2 cellular contexts compared by ENCODE assay signal in the genomic region with DNA sequence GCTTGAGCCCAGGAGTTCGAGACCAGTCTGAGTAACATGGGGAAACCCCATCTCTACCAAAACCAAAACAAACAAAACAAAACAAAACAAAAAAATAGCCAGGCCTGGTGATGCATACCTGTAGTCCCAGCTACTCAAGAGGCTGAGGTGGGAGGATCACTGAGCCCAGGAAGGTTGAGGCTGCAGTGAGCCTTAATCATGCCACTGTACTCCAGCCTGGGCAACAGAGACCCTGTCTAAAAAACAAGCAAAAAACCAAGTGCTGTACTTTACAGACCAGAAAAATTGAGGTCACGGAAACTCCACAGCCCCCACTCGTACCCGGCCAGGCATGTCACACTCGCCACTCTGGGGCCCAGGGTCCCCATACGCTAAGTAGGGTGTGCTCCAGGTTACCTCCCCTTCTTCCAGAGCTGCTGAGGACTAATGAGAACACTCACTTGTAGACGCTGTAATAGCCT.
TF ChIP-seq lines count a peak whose summit lies in the region.

No MANE protein-coding gene starts in this region.

TF ChIP-seq in HEK293, 187 proteins besides CTCF, POLR2A, EP300 and RAD21 (continued from another document):
- TF ChIP-seq, protein P1, sequence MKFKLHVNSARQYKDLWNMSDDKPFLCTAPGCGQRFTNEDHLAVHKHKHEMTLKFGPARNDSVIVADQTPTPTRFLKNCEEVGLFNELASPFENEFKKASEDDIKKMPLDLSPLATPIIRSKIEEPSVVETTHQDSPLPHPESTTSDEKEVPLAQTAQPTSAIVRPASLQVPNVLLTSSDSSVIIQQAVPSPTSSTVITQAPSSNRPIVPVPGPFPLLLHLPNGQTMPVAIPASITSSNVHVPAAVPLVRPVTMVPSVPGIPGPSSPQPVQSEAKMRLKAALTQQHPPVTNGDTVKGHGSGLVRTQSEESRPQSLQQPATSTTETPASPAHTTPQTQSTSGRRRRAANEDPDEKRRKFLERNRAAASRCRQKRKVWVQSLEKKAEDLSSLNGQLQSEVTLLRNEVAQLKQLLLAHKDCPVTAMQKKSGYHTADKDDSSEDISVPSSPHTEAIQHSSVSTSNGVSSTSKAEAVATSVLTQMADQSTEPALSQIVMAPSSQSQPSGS (tag by site-specific recombination; IDR thresholded peaks at IDR 0.05; ENCODE audit: low read depth): no peak
- TF ChIP-seq, protein P2, sequence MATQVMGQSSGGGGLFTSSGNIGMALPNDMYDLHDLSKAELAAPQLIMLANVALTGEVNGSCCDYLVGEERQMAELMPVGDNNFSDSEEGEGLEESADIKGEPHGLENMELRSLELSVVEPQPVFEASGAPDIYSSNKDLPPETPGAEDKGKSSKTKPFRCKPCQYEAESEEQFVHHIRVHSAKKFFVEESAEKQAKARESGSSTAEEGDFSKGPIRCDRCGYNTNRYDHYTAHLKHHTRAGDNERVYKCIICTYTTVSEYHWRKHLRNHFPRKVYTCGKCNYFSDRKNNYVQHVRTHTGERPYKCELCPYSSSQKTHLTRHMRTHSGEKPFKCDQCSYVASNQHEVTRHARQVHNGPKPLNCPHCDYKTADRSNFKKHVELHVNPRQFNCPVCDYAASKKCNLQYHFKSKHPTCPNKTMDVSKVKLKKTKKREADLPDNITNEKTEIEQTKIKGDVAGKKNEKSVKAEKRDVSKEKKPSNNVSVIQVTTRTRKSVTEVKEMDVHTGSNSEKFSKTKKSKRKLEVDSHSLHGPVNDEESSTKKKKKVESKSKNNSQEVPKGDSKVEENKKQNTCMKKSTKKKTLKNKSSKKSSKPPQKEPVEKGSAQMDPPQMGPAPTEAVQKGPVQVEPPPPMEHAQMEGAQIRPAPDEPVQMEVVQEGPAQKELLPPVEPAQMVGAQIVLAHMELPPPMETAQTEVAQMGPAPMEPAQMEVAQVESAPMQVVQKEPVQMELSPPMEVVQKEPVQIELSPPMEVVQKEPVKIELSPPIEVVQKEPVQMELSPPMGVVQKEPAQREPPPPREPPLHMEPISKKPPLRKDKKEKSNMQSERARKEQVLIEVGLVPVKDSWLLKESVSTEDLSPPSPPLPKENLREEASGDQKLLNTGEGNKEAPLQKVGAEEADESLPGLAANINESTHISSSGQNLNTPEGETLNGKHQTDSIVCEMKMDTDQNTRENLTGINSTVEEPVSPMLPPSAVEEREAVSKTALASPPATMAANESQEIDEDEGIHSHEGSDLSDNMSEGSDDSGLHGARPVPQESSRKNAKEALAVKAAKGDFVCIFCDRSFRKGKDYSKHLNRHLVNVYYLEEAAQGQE (tag by site-specific recombination; IDR thresholded peaks at IDR 0.05): no peak

TF ChIP-seq in WTC11, 78 proteins besides CTCF, POLR2A, EP300 and RAD21 (continued from another document):
- TF ChIP-seq, protein P3, sequence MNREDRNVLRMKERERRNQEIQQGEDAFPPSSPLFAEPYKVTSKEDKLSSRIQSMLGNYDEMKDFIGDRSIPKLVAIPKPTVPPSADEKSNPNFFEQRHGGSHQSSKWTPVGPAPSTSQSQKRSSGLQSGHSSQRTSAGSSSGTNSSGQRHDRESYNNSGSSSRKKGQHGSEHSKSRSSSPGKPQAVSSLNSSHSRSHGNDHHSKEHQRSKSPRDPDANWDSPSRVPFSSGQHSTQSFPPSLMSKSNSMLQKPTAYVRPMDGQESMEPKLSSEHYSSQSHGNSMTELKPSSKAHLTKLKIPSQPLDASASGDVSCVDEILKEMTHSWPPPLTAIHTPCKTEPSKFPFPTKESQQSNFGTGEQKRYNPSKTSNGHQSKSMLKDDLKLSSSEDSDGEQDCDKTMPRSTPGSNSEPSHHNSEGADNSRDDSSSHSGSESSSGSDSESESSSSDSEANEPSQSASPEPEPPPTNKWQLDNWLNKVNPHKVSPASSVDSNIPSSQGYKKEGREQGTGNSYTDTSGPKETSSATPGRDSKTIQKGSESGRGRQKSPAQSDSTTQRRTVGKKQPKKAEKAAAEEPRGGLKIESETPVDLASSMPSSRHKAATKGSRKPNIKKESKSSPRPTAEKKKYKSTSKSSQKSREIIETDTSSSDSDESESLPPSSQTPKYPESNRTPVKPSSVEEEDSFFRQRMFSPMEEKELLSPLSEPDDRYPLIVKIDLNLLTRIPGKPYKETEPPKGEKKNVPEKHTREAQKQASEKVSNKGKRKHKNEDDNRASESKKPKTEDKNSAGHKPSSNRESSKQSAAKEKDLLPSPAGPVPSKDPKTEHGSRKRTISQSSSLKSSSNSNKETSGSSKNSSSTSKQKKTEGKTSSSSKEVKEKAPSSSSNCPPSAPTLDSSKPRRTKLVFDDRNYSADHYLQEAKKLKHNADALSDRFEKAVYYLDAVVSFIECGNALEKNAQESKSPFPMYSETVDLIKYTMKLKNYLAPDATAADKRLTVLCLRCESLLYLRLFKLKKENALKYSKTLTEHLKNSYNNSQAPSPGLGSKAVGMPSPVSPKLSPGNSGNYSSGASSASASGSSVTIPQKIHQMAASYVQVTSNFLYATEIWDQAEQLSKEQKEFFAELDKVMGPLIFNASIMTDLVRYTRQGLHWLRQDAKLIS (CRISPR knock-in tag; IDR thresholded peaks at IDR 0.05; ENCODE audit: borderline replicate concordance): no peak
- no peak for TF ChIP-seq ATF1 (CRISPR knock-in tag; IDR thresholded peaks at IDR 0.05)
- no peak for TF ChIP-seq TEAD4 (CRISPR knock-in tag; IDR thresholded peaks at IDR 0.05)
- TF ChIP-seq ZNF121 (CRISPR knock-in tag; IDR thresholded peaks at IDR 0.05): no peak
- TF ChIP-seq HMGA2 (CRISPR knock-in tag; IDR thresholded peaks at IDR 0.05): no peak
